ENCODE assay signal across 18 cellular contexts in the genomic region with DNA sequence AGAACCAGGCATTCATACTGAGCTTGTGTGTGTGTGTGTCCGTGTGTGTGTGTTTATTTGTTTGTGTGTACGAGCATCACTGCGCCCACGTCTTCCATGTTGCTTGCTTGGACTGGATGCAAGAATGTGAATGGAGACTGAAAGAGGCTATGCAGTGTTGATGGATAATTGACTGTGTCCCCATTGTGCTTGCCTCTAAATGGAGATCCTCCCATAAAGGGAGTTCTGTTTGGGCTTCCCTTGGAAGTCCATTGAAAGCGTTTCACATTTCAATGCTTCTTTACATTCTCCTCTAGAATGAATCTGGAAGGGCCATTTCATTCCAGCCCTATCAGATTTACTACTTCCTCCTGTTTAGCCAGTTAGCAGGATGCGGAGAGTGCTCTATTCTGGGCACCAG.
"Had no signal": no experiment of that assay in that cellular context is flagged by ENCODE, and none has a peak within 500 bp of the region (broad histone marks: within the 10 kb centered on the region; RNA-seq: fewer than 3 reads in every experiment).

No MANE protein-coding gene starts in this region.

- H3K9me3 ChIP-seq: MG63 had no signal

- H3K27ac ChIP-seq: RWPE1 had no signal

- H3K4me3 ChIP-seq: MG63 had no signal

- DNase-seq: Karpas-422, KBM-7, MG63, NCI-H1092, NCI-H1436, NCI-H187, NCI-H2029, NCI-H2081 treated with DMSO at 0.1 percent for 48 hours, NCI-H2171, NCI-H226, NCI-H446, NCI-H510A, NCI-H524 treated with DMSO at 0.1 percent for 48 hours, NCI-H69, NCI-H774, SHP77 had no signal

- H3K36me3 ChIP-seq: MG63 had no signal

- ATAC-seq: SK-N-SH treated with all-trans-retinoic acid at 6 μM for 48 hours had no signal
